In the genomic region with DNA sequence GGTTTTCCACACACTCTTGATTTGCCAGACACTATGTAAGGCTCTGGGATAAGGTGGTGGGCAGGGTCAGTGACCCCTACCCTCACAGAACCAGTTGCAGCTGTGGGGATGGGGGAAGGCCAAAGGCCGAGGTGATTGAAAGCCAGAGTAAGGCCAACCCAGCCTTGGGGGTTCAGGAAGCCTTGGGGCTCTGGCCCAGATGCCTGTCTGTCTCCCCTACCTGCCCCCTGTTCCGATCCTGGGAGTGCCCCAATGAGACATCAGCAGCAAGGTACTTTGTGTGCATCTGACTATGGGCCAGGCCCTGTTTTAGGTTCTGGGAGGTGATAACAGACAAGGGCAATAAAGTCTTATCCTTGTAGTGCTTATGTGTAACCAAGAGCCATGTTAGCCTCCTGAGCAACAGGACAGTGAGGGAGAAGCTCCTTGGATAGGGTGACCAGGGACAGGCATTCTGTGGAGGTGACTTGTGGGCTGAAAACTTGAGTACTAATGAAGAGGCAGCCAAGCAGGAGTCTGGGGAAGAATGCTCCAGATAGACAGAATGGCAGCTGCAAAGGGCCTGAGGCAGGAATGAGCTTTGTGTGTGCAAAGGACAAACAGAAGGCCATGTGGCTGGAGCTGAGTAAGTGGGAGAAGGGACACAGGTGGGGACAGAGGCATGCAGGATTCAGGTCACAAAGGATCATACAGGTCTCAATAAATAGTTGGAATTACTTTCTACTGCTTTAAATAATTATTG, we compare ENCODE assay signal across 14 cellular contexts. TPM values are rescaled to one million over a fixed set of nuclear protein-coding genes. Genes with fewer than 3 reads are reported as not detected.
DNase-seq lines count a peak whose midpoint lies in the region; ATAC-seq and TF ChIP-seq lines count a peak whose summit lies in the region.
"Had no signal": no experiment of that assay in that cellular context is flagged by ENCODE, and none has a peak within 500 bp of the region (broad histone marks: within the 10 kb centered on the region; RNA-seq: fewer than 3 reads in every experiment).

No MANE protein-coding gene starts in this region.

- POLR2A ChIA-PET in activated CD4-positive, alpha-beta memory T cell treated with anti-CD3 and anti-CD28 coated beads, Interleukin-2, amount 10 ng/mL, durations not matched to agents 7 days and 5 days (lab: Charles Lee), result interaction anchor here (1.3 to 11.7 kb wide), 4 partner anchors 10 to 45 kb away, joined by 5 to 404 read pairs (median 54); a partner anchor contains a TSS

- no peak overlapping the region for H3K4me3 Mint-ChIP-seq in activated CD4-positive, alpha-beta memory T cell treated with anti-CD3 and anti-CD28 coated beads, Interleukin-2, amount 10 ng/mL, durations not matched to agents 7 days and 5 days
- H3K4me3 Mint-ChIP-seq: endodermal cell had no signal

- peaks cover 21% of the 10 kb centered on the region for H3K36me3 ChIP-seq in upper lobe of right lung

- H3K27ac ChIP-seq in right cardiac atrium (ENCODE audit: low read length) (no peak overlapping the region), epithelial cell of prostate (peak overlapping the region; percentile 45), upper lobe of right lung (no peak overlapping the region)
- H3K27ac ChIP-seq: Peyer's patch, right atrium auricular region had no signal

- H3K9me3 ChIP-seq in right cardiac atrium (ENCODE audit: control insufficient read depth, low read length) (no peaks in the 10 kb centered on the region), upper lobe of right lung (no peaks in the 10 kb centered on the region)
- H3K9me3 ChIP-seq: Peyer's patch, right atrium auricular region had no signal

- peak; percentile 27 for DNase-seq in Right ventricle myocardium inferior (ENCODE audit: missing footprints)
- DNase-seq in right cardiac atrium, result no peak
- no peak for DNase-seq in activated CD4-positive, alpha-beta memory T cell treated with anti-CD3 and anti-CD28 coated beads, Interleukin-2, amount 10 ng/mL, durations not matched to agents 7 days and 5 days
- DNase-seq in epithelial cell of prostate (ENCODE audit: low read depth, low spot score), result no peak
- DNase-seq in upper lobe of right lung, result peak; percentile 30
- DNase-seq in NCI-H146 treated with DMSO at 0.1 percent for 48 hours (lab: John Stamatoyannopoulos, UW; ENCODE audit: unreplicated experiment), result no peak
- DNase-seq in HUDEP-2 (lab: John Stamatoyannopoulos, UW; ENCODE audit: unreplicated experiment in 76 of 76), result no peak
- DNase-seq: amniotic stem cell; central memory CD4-positive, alpha-beta T cell; endodermal cell; mesenchymal stem cell; NCI-H1436 treated with DMSO at 0.1 percent for 48 hours had no signal

- ATAC-seq in Right ventricle myocardium inferior, result no peak
- no peak for ATAC-seq in right cardiac atrium
- ATAC-seq in upper lobe of right lung, result no peak

- H3K36me3 Mint-ChIP-seq in activated CD4-positive, alpha-beta memory T cell treated with anti-CD3 and anti-CD28 coated beads, Interleukin-2, amount 10 ng/mL, durations not matched to agents 7 days and 5 days (ENCODE audit: low read depth), result peaks cover 70% of the 10 kb centered on the region

- H3K4me1 Mint-ChIP-seq in activated CD4-positive, alpha-beta memory T cell treated with anti-CD3 and anti-CD28 coated beads, Interleukin-2, amount 10 ng/mL, durations not matched to agents 7 days and 5 days, result peaks cover 99% of the 10 kb centered on the region

- intact Hi-C loops in Right ventricle myocardium inferior (cut with DNase I) (no loop called here), right cardiac atrium (cut with DNase I) (no loop called here), upper lobe of right lung (cut with DNase I) (no loop called here)

- CTCF ChIA-PET in activated CD4-positive, alpha-beta memory T cell treated with anti-CD3 and anti-CD28 coated beads, Interleukin-2, amount 10 ng/mL, durations not matched to agents 7 days and 5 days (lab: Charles Lee), result interaction anchor here (1.5 to 6.6 kb wide), 5 partner anchors 8 to 30 kb away, joined by 3 to 64 read pairs (median 16); no protein-coding TSS in a partner anchor

- WGBS in right cardiac atrium, result 100% methylated on average over 2 of the region's 2 CpGs

- peaks cover 31% of the 10 kb centered on the region for H3K4me1 ChIP-seq in right cardiac atrium (ENCODE audit: control insufficient read depth, insufficient read depth, low read length)
- peaks cover 91% of the 10 kb centered on the region for H3K4me1 ChIP-seq in upper lobe of right lung

- no peak for TF ChIP-seq CTCF in upper lobe of right lung (IDR thresholded peaks at IDR 0.05)

- no peaks in the 10 kb centered on the region for H3K9me3 Mint-ChIP-seq in activated CD4-positive, alpha-beta memory T cell treated with anti-CD3 and anti-CD28 coated beads, Interleukin-2, amount 10 ng/mL, durations not matched to agents 7 days and 5 days
- H3K9me3 Mint-ChIP-seq: endodermal cell had no signal

- H3K27me3 ChIP-seq in right cardiac atrium (ENCODE audit: control insufficient read depth, insufficient read depth), result no peaks in the 10 kb centered on the region
- no peaks in the 10 kb centered on the region for H3K27me3 ChIP-seq in upper lobe of right lung
- H3K27me3 ChIP-seq: Peyer's patch, right atrium auricular region had no signal

- peak overlapping the region; percentile 91 for H3K27ac Mint-ChIP-seq in activated CD4-positive, alpha-beta memory T cell treated with anti-CD3 and anti-CD28 coated beads, Interleukin-2, amount 10 ng/mL, durations not matched to agents 7 days and 5 days

- H3K4me3 ChIP-seq in right cardiac atrium (ENCODE audit: low read length) (no peak overlapping the region), upper lobe of right lung (no peak overlapping the region)
- H3K4me3 ChIP-seq: Peyer's patch, right atrium auricular region had no signal

- no peaks in the 10 kb centered on the region for H3K27me3 Mint-ChIP-seq in activated CD4-positive, alpha-beta memory T cell treated with anti-CD3 and anti-CD28 coated beads, Interleukin-2, amount 10 ng/mL, durations not matched to agents 7 days and 5 days

RNA-seq across cellular contexts. Expression of a gene that starts 35.4 kb away (rescaled TPM):
- total RNA-seq in Right ventricle myocardium inferior (38.7 TPM), right cardiac atrium (10 to 100 TPM; 24.4 to 44.1 (median 34.1) TPM), upper lobe of right lung (157 TPM)
- polyA plus RNA-seq in right cardiac atrium, result 27.6 TPM
- 100 to 1,000 TPM; 130 to 136 TPM for total RNA-seq in activated CD4-positive, alpha-beta memory T cell treated with anti-CD3 and anti-CD28 coated beads, Interleukin-2, amount 10 ng/mL, durations not matched to agents 7 days and 5 days

RNA-seq across cellular contexts. Expression of a gene that starts 48.2 kb away (rescaled TPM):
- total RNA-seq in Right ventricle myocardium inferior, result not detected
- total RNA-seq in right cardiac atrium, result not detected
- not detected for polyA plus RNA-seq in right cardiac atrium
- under 1 TPM; 0.13 to 0.15 TPM for total RNA-seq in activated CD4-positive, alpha-beta memory T cell treated with anti-CD3 and anti-CD28 coated beads, Interleukin-2, amount 10 ng/mL, durations not matched to agents 7 days and 5 days
- total RNA-seq in upper lobe of right lung, result 0.43 TPM
- total RNA-seq: Peyer's patch had no signal

Comparison
In these comparisons a context has a peak if more than half of its experiments do, and no peak if none do; other contexts are left out.
1. DNase-seq: peak in Right ventricle myocardium inferior (single experiment) and upper lobe of right lung (single experiment); none in right cardiac atrium (0 of 3), activated CD4-positive, alpha-beta memory T cell treated with anti-CD3 and anti-CD28 coated beads, Interleukin-2, amount 10 ng/mL, durations not matched to agents 7 days and 5 days (single experiment), epithelial cell of prostate (single experiment), NCI-H146 treated with DMSO at 0.1 percent for 48 hours (single experiment) and HUDEP-2 (0 of 76).